ENCODE assay signal across 1 cellular context in genomic region chr6:36956111-36956820, GRCh38.
TF ChIP-seq lines count a peak whose summit lies in the region.

No MANE protein-coding gene starts in this region.

TF ChIP-seq in K562, 482 proteins besides CTCF, POLR2A, EP300 and RAD21 (continued from another document):
- TF ChIP-seq HSF4 (CRISPR knock-in tag; IDR thresholded peaks at IDR 0.05; ENCODE audit: borderline replicate concordance) = no peak
- no peak for TF ChIP-seq PTTG1 (tag; IDR thresholded peaks at IDR 0.05; ENCODE audit: low read depth)
- TF ChIP-seq E2F4 (CRISPR knock-in tag; IDR thresholded peaks at IDR 0.05; ENCODE audit: low read depth) = no peak
- TF ChIP-seq ATF3 (IDR thresholded peaks at IDR 0.05) = no peak
- TF ChIP-seq ATF3 (CRISPR knock-in tag; conservative IDR thresholded peaks at IDR 0.05) = no peak
- no peak for TF ChIP-seq TCF7L2 (IDR thresholded peaks at IDR 0.05; ENCODE audit: low read depth, low read length)
- TF ChIP-seq ZNF146 (CRISPR knock-in tag; IDR thresholded peaks at IDR 0.05; ENCODE audit: unreplicated experiment) = no peak
- TF ChIP-seq NFRKB (IDR thresholded peaks at IDR 0.05; ENCODE audit: low read depth) = no peak
- no peak for TF ChIP-seq NUFIP1 (IDR thresholded peaks at IDR 0.05; ENCODE audit: partially characterized antibody)
- no peak for TF ChIP-seq HNRNPH1 (optimal IDR thresholded peaks at IDR 0.05; ENCODE audit: low read depth, low read length)
- no peak for TF ChIP-seq HDAC3 (IDR thresholded peaks at IDR 0.05; ENCODE audit: borderline replicate concordance, partially characterized antibody)
- no peak for TF ChIP-seq KLF16 (IDR thresholded peaks at IDR 0.05)
- TF ChIP-seq POLR2AphosphoS2 (IDR thresholded peaks at IDR 0.05; ENCODE audit: low read length) = no peak
- TF ChIP-seq SMARCA5 (IDR thresholded peaks at IDR 0.05) = peak; percentile 71; the same call in 1 of the 2 replicates
- no peak for TF ChIP-seq ARHGAP35 (IDR thresholded peaks at IDR 0.05; ENCODE audit: partially characterized antibody)
- no peak for TF ChIP-seq HOXB6 (CRISPR knock-in tag; IDR thresholded peaks at IDR 0.05; ENCODE audit: borderline replicate concordance)
- TF ChIP-seq GTF2F1 (IDR thresholded peaks at IDR 0.05; ENCODE audit: low read depth, low read length) = no peak
- no peak for TF ChIP-seq ZC3H4 (CRISPR knock-in tag; IDR thresholded peaks at IDR 0.05; ENCODE audit: borderline replicate concordance)
- TF ChIP-seq MTF1 (CRISPR knock-in tag; IDR thresholded peaks at IDR 0.05; ENCODE audit: borderline replicate concordance) = no peak
- TF ChIP-seq BCL6 (CRISPR knock-in tag; IDR thresholded peaks at IDR 0.05) = no peak
- TF ChIP-seq PHTF2 (CRISPR knock-in tag; IDR thresholded peaks at IDR 0.05) = no peak
- no peak for TF ChIP-seq RBM14 (IDR thresholded peaks at IDR 0.05; ENCODE audit: borderline replicate concordance, insufficient read depth, low read depth, low read length)
- no peak for TF ChIP-seq ZNF253 (CRISPR knock-in tag; conservative IDR thresholded peaks at IDR 0.05)
- TF ChIP-seq ZNF3 (CRISPR knock-in tag; IDR thresholded peaks at IDR 0.05) = no peak
- no peak for TF ChIP-seq ZNF354B (CRISPR knock-in tag; IDR thresholded peaks at IDR 0.05)
- no peak for TF ChIP-seq MNT (conservative IDR thresholded peaks at IDR 0.05)
- no peak for TF ChIP-seq DNMT1 (IDR thresholded peaks at IDR 0.05)
- no peak for TF ChIP-seq ZNF140 (CRISPR knock-in tag; IDR thresholded peaks at IDR 0.05)
- no peak for TF ChIP-seq ZNF778 (CRISPR knock-in tag; IDR thresholded peaks at IDR 0.05)
- TF ChIP-seq ELK3 (CRISPR knock-in tag; IDR thresholded peaks at IDR 0.05) = no peak
- TF ChIP-seq FOXK2 (conservative IDR thresholded peaks at IDR 0.05 in 1 of 2, IDR thresholded peaks at IDR 0.05 in 1 of 2; ENCODE audit: low read depth in 2 of 2) = no peak
- no peak for TF ChIP-seq FOXJ2 (tag; IDR thresholded peaks at IDR 0.05)
- no peak for TF ChIP-seq IRF9 (tag; IDR thresholded peaks at IDR 0.05)
- no peak for TF ChIP-seq ZBTB1 (CRISPR knock-in tag; IDR thresholded peaks at IDR 0.05; ENCODE audit: borderline replicate concordance, low read depth)
- TF ChIP-seq CBFA2T3 (IDR thresholded peaks at IDR 0.05) = no peak
- no peak for TF ChIP-seq STAT5A (IDR thresholded peaks at IDR 0.05; ENCODE audit: borderline replicate concordance, low read length)
- no peak for TF ChIP-seq RBM22 (IDR thresholded peaks at IDR 0.05; ENCODE audit: low read depth, low read length, poor library complexity, severe bottlenecking)
- no peak for TF ChIP-seq KLF13 (tag; IDR thresholded peaks at IDR 0.05; ENCODE audit: borderline replicate concordance, low read depth)
- peak; percentile 84; the same call in 1 of the 2 replicates for TF ChIP-seq ESRRA (IDR thresholded peaks at IDR 0.05; ENCODE audit: borderline replicate concordance, low read depth)
- no peak for TF ChIP-seq PHB (CRISPR knock-in tag; IDR thresholded peaks at IDR 0.05)
- no peak for TF ChIP-seq CEBPZ (IDR thresholded peaks at IDR 0.05; ENCODE audit: borderline replicate concordance, low read depth, low read length)
- TF ChIP-seq BCOR (IDR thresholded peaks at IDR 0.05) = peak; percentile 85
- TF ChIP-seq FOXK1 (CRISPR knock-in tag; IDR thresholded peaks at IDR 0.05; ENCODE audit: borderline replicate concordance) = no peak
- TF ChIP-seq TAF15 (IDR thresholded peaks at IDR 0.05; ENCODE audit: low read depth, low read length) = no peak
- no peak for TF ChIP-seq STAT5B (CRISPR knock-in tag; IDR thresholded peaks at IDR 0.05)
- 0 out of 2 replicates have a peak, but pooled peaks have one; percentile 36 for TF ChIP-seq PTBP1 (IDR thresholded peaks at IDR 0.05; ENCODE audit: low read depth, low read length)
- no peak for TF ChIP-seq SMARCB1 (IDR thresholded peaks at IDR 0.05; ENCODE audit: insufficient read length, low read depth)
- TF ChIP-seq RBM25 (IDR thresholded peaks at IDR 0.05; ENCODE audit: low read depth, low read length, severe bottlenecking) = peak; percentile 96
- no peak for TF ChIP-seq CEBPB (tag; IDR thresholded peaks at IDR 0.05)
- no peak for TF ChIP-seq ZKSCAN1 (IDR thresholded peaks at IDR 0.05; ENCODE audit: low read depth, low read length)
- TF ChIP-seq DDX20 (tag; IDR thresholded peaks at IDR 0.05; ENCODE audit: low read depth) = no peak
- no peak for TF ChIP-seq ZNF551 (CRISPR knock-in tag; IDR thresholded peaks at IDR 0.05)
- no peak for TF ChIP-seq ZBTB8A (IDR thresholded peaks at IDR 0.05; ENCODE audit: partially characterized antibody)
- no peak for TF ChIP-seq GABPB2 (CRISPR knock-in tag; conservative IDR thresholded peaks at IDR 0.05)
- TF ChIP-seq KHSRP (IDR thresholded peaks at IDR 0.05) = no peak
- TF ChIP-seq SIX5 (IDR thresholded peaks at IDR 0.05; ENCODE audit: borderline replicate concordance in 1 of 2, insufficient read depth in 1 of 2, low read depth in 1 of 2, low read length in 2 of 2) = no peak
